In genomic region chr16:6265956-6266355, GRCh38 we compare ENCODE assay signal across 23 cellular contexts.
"Had no signal": no experiment of that assay in that cellular context is flagged by ENCODE, and none has a peak within 500 bp of the region (broad histone marks: within the 10 kb centered on the region; RNA-seq: fewer than 3 reads in every experiment).

No MANE protein-coding gene starts in this region.

- H3K4me3 Mint-ChIP-seq: IgD-negative memory B cell had no signal

- FAIRE-seq: HTR-8/SVneo, K562, RCC 7860 had no signal

- H3K36me3 ChIP-seq: SJCRH30 had no signal

- H3K27ac ChIP-seq: KMS-11, RWPE1, SJCRH30 had no signal

- H3K27me3 Mint-ChIP-seq: IgD-negative memory B cell had no signal

- H3K27ac Mint-ChIP-seq: IgD-negative memory B cell had no signal

- ATAC-seq: K562, SK-N-SH treated with all-trans-retinoic acid at 6 μM for 48 hours had no signal

- H3K4me1 ChIP-seq: SJCRH30 had no signal

- H3K4me2 ChIP-seq: KMS-11 had no signal

- H3K4me3 ChIP-seq: K562, SJCRH30 had no signal

- H3K9ac ChIP-seq: KMS-11 had no signal

- H3K9me3 ChIP-seq: SJCRH30 had no signal

- DNase-seq: Kasumi-1, MV-4-11, NCI-H1048, NCI-H1105, NCI-H1417, NCI-H1436 treated with DMSO at 0.1 percent for 48 hours, NCI-H1694, NCI-H187 treated with DMSO at 0.1 percent for 48 hours, NCI-H2029 treated with DMSO at 0.1 percent for 48 hours, NCI-H2171 treated with DMSO at 0.1 percent for 48 hours, NCI-H524, NCI-H526 treated with DMSO at 0.1 percent for 48 hours, NCI-H748 treated with DMSO at 0.1 percent for 48 hours, SHP77 treated with DMSO at 0.1 percent for 48 hours, SJCRH30, T-helper 1 cell had no signal

- H3K27me3 ChIP-seq: SJCRH30 had no signal

- H3K36me3 Mint-ChIP-seq: IgD-negative memory B cell had no signal
